7 cellular contexts compared by ENCODE assay signal in the genomic region with DNA sequence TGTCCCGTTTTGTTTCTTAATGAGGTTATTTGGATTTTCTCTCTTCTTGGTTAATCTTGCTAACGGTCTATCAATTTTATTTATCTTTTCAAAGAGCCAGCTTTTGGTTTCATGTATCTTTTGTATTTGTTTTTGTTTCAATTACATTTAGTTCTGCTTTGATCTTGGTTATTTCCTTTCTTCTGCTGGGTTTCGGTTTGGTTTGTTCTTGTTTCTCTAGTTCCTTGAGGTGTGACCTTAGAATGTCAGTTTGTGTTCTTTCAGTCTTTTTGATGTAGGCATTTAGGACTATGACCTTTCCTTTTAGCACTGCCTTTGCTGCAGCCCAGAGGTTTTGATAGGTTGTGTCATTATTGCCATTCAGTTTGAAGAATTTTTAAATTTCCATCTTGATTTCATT. TPM values are rescaled to one million over a fixed set of nuclear protein-coding genes. Genes with fewer than 3 reads are reported as not detected.
DNase-seq lines count a peak whose midpoint lies in the region; ATAC-seq and TF ChIP-seq lines count a peak whose summit lies in the region.
"Not testable (repeated sequence)": the region's sequence is repeated elsewhere in the genome, so short reads cannot be mapped to it uniquely, and the experiment has no call there.

No MANE protein-coding gene starts in this region.

- not testable (repeated sequence) for H3K9me2 ChIP-seq in DOHH2 (replicated peaks; ENCODE audit: control insufficient read depth, low read length); Karpas-422 (replicated peaks; ENCODE audit: insufficient read depth, low read length)

- H2AFZ ChIP-seq in Karpas-422 (ENCODE audit: low read length), result not testable (repeated sequence)

- TF ChIP-seq CTCF in DOHH2 (IDR thresholded peaks at IDR 0.05; ENCODE audit: low read depth, low read length, poor library complexity, severe bottlenecking); lower lobe of right lung (IDR thresholded peaks at IDR 0.05): not testable (repeated sequence)

- ATAC-seq in T-helper 17 cell; activated naive CD8-positive, alpha-beta T cell treated with anti-CD3 and anti-CD28 coated beads, Interleukin-2, amount 10 ng/mL, durations not matched to agents 7 days and 5 days (ENCODE audit: low read depth); lower lobe of right lung; stimulated activated memory B cell treated with anti-CD40 and anti-IgM and Interleukin-4, amounts not matched to agents 10 μg/mL and 1 μg/mL and 100 μg/mL, for 72 hours: not testable (repeated sequence)

- peaks cover 28% of the 10 kb centered on the region for H3K79me2 ChIP-seq in DOHH2 (ENCODE audit: control insufficient read depth, low read length)
- peaks cover 88% of the 10 kb centered on the region for H3K79me2 ChIP-seq in Karpas-422 (ENCODE audit: low read length)

- H3K27me3 ChIP-seq in DOHH2 (ENCODE audit: control insufficient read depth, low read length); Karpas-422 (ENCODE audit: low read length); lower lobe of right lung (ENCODE audit: low read depth): not testable (repeated sequence)

- POLR2A ChIA-PET in activated naive CD8-positive, alpha-beta T cell treated with anti-CD3 and anti-CD28 coated beads, Interleukin-2, amount 10 ng/mL, durations not matched to agents 7 days and 5 days (lab: Charles Lee), result interaction anchor here (0.6 to 2.9 kb wide), 4 partner anchors 18 to 237 kb away, joined by 3 to 10 read pairs (median 4); partner anchors contain the start of genes DDIAS and PCF11

- H3K27ac ChIP-seq in DOHH2 (ENCODE audit: low read depth, low read length), result not testable (repeated sequence)
- peak overlapping the region; percentile 46 for H3K27ac ChIP-seq in Karpas-422 (ENCODE audit: low read length)
- H3K27ac ChIP-seq in lower lobe of right lung, result peak overlapping the region; percentile 16

- peaks cover 22% of the 10 kb centered on the region for H3K4me1 ChIP-seq in DOHH2 (ENCODE audit: control insufficient read depth, low read length)
- H3K4me1 ChIP-seq in Karpas-422 (ENCODE audit: low read length), result peaks cover 33% of the 10 kb centered on the region
- not testable (repeated sequence) for H3K4me1 ChIP-seq in lower lobe of right lung

- not testable (repeated sequence) for DNase-seq in Karpas-422; T-helper 17 cell; activated T-cell treated with anti-CD3 and anti-CD28 coated beads, Interleukin-2, amount 50 U/mL, for 24 hours; activated naive CD8-positive, alpha-beta T cell treated with anti-CD3 and anti-CD28 coated beads, Interleukin-2, amount 10 ng/mL, durations not matched to agents 7 days and 5 days; lower lobe of right lung

- not testable (repeated sequence) for H4K20me1 ChIP-seq in DOHH2 (ENCODE audit: control insufficient read depth, insufficient read depth, low read depth, low read length); Karpas-422 (ENCODE audit: insufficient read depth, low read depth, low read length)

- H3K9me3 Mint-ChIP-seq in activated T-cell treated with anti-CD3 and anti-CD28 coated beads, Interleukin-2, amount 50 U/mL, for 24 hours, result peaks cover 18% of the 10 kb centered on the region
- H3K9me3 Mint-ChIP-seq in activated naive CD8-positive, alpha-beta T cell treated with anti-CD3 and anti-CD28 coated beads, Interleukin-2, amount 10 ng/mL, durations not matched to agents 7 days and 5 days; stimulated activated memory B cell treated with anti-CD40 and anti-IgM and Interleukin-4, amounts not matched to agents 10 μg/mL and 1 μg/mL and 100 μg/mL, for 72 hours: not testable (repeated sequence)

- H3K9ac ChIP-seq in Karpas-422 (ENCODE audit: low read length), result not testable (repeated sequence)

- peak overlapping the region; percentile 59 for H3K27ac Mint-ChIP-seq in T-helper 17 cell
- H3K27ac Mint-ChIP-seq in activated T-cell treated with anti-CD3 and anti-CD28 coated beads, Interleukin-2, amount 50 U/mL, for 24 hours, result peak overlapping the region; percentile 70
- peak overlapping the region; percentile 94 for H3K27ac Mint-ChIP-seq in activated naive CD8-positive, alpha-beta T cell treated with anti-CD3 and anti-CD28 coated beads, Interleukin-2, amount 10 ng/mL, durations not matched to agents 7 days and 5 days
- H3K27ac Mint-ChIP-seq in stimulated activated memory B cell treated with anti-CD40 and anti-IgM and Interleukin-4, amounts not matched to agents 10 μg/mL and 1 μg/mL and 100 μg/mL, for 72 hours, result peak overlapping the region; percentile 84

- H3K27me3 Mint-ChIP-seq in T-helper 17 cell; activated T-cell treated with anti-CD3 and anti-CD28 coated beads, Interleukin-2, amount 50 U/mL, for 24 hours; activated naive CD8-positive, alpha-beta T cell treated with anti-CD3 and anti-CD28 coated beads, Interleukin-2, amount 10 ng/mL, durations not matched to agents 7 days and 5 days; stimulated activated memory B cell treated with anti-CD40 and anti-IgM and Interleukin-4, amounts not matched to agents 10 μg/mL and 1 μg/mL and 100 μg/mL, for 72 hours: not testable (repeated sequence)

- H3K4me1 Mint-ChIP-seq in T-helper 17 cell, result peaks cover 29% of the 10 kb centered on the region
- H3K4me1 Mint-ChIP-seq in activated T-cell treated with anti-CD3 and anti-CD28 coated beads, Interleukin-2, amount 50 U/mL, for 24 hours (ENCODE audit: low read depth), result peaks cover 45% of the 10 kb centered on the region
- H3K4me1 Mint-ChIP-seq in activated naive CD8-positive, alpha-beta T cell treated with anti-CD3 and anti-CD28 coated beads, Interleukin-2, amount 10 ng/mL, durations not matched to agents 7 days and 5 days, result peaks cover 33% of the 10 kb centered on the region
- H3K4me1 Mint-ChIP-seq in stimulated activated memory B cell treated with anti-CD40 and anti-IgM and Interleukin-4, amounts not matched to agents 10 μg/mL and 1 μg/mL and 100 μg/mL, for 72 hours, result peaks cover 52% of the 10 kb centered on the region

- H3K4me2 ChIP-seq in DOHH2 (ENCODE audit: low read length), result peak overlapping the region; percentile 36
- not testable (repeated sequence) for H3K4me2 ChIP-seq in Karpas-422 (ENCODE audit: low read depth, low read length, poor library complexity, severe bottlenecking)

- peak overlapping the region; percentile 49 for H3K4me3 Mint-ChIP-seq in T-helper 17 cell
- H3K4me3 Mint-ChIP-seq in activated T-cell treated with anti-CD3 and anti-CD28 coated beads, Interleukin-2, amount 50 U/mL, for 24 hours, result peak overlapping the region; percentile 52
- peak overlapping the region; percentile 74 for H3K4me3 Mint-ChIP-seq in activated naive CD8-positive, alpha-beta T cell treated with anti-CD3 and anti-CD28 coated beads, Interleukin-2, amount 10 ng/mL, durations not matched to agents 7 days and 5 days
- peak overlapping the region; percentile 76 for H3K4me3 Mint-ChIP-seq in stimulated activated memory B cell treated with anti-CD40 and anti-IgM and Interleukin-4, amounts not matched to agents 10 μg/mL and 1 μg/mL and 100 μg/mL, for 72 hours

- intact Hi-C loops in lower lobe of right lung (cut with DNase I), result loop anchor here (10.0 kb wide), 1 partner anchor 135 kb away; no protein-coding TSS in a partner anchor

- H3K4me3 ChIP-seq in DOHH2 (ENCODE audit: low read length), result 0 out of 2 replicates have a peak overlapping the region, but pooled peaks have one; percentile 5
- H3K4me3 ChIP-seq in Karpas-422 (ENCODE audit: low read length); lower lobe of right lung: not testable (repeated sequence)

- H3F3A ChIP-seq in DOHH2 (ENCODE audit: control insufficient read depth, insufficient read depth), result not testable (repeated sequence)

- not testable (repeated sequence) for H3K36me3 Mint-ChIP-seq in T-helper 17 cell (ENCODE audit: low read depth)
- peaks cover 95% of the 10 kb centered on the region for H3K36me3 Mint-ChIP-seq in activated T-cell treated with anti-CD3 and anti-CD28 coated beads, Interleukin-2, amount 50 U/mL, for 24 hours (ENCODE audit: low read depth)
- H3K36me3 Mint-ChIP-seq in activated naive CD8-positive, alpha-beta T cell treated with anti-CD3 and anti-CD28 coated beads, Interleukin-2, amount 10 ng/mL, durations not matched to agents 7 days and 5 days, result peaks cover 62% of the 10 kb centered on the region
- H3K36me3 Mint-ChIP-seq in stimulated activated memory B cell treated with anti-CD40 and anti-IgM and Interleukin-4, amounts not matched to agents 10 μg/mL and 1 μg/mL and 100 μg/mL, for 72 hours, result peaks cover 47% of the 10 kb centered on the region

- H3K9me3 ChIP-seq in DOHH2 (ENCODE audit: control insufficient read depth, insufficient read depth, low read length); Karpas-422 (ENCODE audit: low read length); T-helper 17 cell (ENCODE audit: control insufficient read depth, low read length, poor library complexity, severe bottlenecking); lower lobe of right lung: not testable (repeated sequence)

- H3K36me3 ChIP-seq in DOHH2 (ENCODE audit: control insufficient read depth, low read length) (peaks cover 64% of the 10 kb centered on the region), Karpas-422 (ENCODE audit: insufficient read depth, low read length) (peaks cover 65% of the 10 kb centered on the region)
- H3K36me3 ChIP-seq in lower lobe of right lung, result not testable (repeated sequence)

RNA-seq across cellular contexts. Expression of gene DDIAS, which starts 18.7 kb away (rescaled TPM):
- 9.3 and 26.8 TPM in 2 replicates for total RNA-seq in Karpas-422 (2014; rRNA removed; shearing (Covaris generic); ENCODE audit: low replicate concordance)
- total RNA-seq in T-helper 17 cell (under 1 TPM; 0.47 to 0.52 TPM), lower lobe of right lung (13.3 TPM)
- total RNA-seq in activated naive CD8-positive, alpha-beta T cell treated with anti-CD3 and anti-CD28 coated beads, Interleukin-2, amount 10 ng/mL, durations not matched to agents 7 days and 5 days, result 10 to 100 TPM in 1 of 2 experiments, 1 to 10 TPM in 1; 8.8 to 10.6 TPM

RNA-seq across cellular contexts. Expression of gene PRCP, which starts 20.0 kb away (rescaled TPM):
- 17.9 and 46.1 TPM in 2 replicates for total RNA-seq in Karpas-422 (2014; rRNA removed; shearing (Covaris generic); ENCODE audit: low replicate concordance)
- total RNA-seq in T-helper 17 cell, result 10 to 100 TPM; 23.0 to 28.7 TPM
- 10 to 100 TPM; 21.3 to 25.6 TPM for total RNA-seq in activated naive CD8-positive, alpha-beta T cell treated with anti-CD3 and anti-CD28 coated beads, Interleukin-2, amount 10 ng/mL, durations not matched to agents 7 days and 5 days
- 67.9 TPM for total RNA-seq in lower lobe of right lung
